Comparison of ENCODE assay signal across 1 cellular context in the genomic region with DNA sequence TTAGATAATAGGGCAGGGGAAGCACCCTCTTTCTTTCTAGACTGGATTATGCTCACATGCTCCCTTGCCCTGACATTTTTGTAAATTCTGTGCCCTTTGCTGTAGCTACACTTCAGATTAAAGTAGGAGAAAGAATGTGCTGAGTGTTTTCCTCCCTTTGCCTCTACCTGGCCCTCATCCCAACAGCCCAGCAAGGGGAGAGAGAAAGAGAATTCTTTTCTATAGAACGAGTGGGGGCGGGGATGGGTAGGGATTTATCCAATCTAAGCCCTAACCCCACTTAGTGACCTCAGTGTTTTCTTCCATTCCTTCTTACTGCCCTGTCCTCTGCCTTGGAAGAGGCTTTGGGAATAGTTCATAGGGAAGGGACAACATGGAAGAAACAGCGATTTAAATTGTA.
TF ChIP-seq lines count a peak whose summit lies in the region.

No MANE protein-coding gene starts in this region.

TF ChIP-seq in neural cell, 6 proteins besides CTCF, POLR2A, EP300 and RAD21:
- TF ChIP-seq, protein P1, sequence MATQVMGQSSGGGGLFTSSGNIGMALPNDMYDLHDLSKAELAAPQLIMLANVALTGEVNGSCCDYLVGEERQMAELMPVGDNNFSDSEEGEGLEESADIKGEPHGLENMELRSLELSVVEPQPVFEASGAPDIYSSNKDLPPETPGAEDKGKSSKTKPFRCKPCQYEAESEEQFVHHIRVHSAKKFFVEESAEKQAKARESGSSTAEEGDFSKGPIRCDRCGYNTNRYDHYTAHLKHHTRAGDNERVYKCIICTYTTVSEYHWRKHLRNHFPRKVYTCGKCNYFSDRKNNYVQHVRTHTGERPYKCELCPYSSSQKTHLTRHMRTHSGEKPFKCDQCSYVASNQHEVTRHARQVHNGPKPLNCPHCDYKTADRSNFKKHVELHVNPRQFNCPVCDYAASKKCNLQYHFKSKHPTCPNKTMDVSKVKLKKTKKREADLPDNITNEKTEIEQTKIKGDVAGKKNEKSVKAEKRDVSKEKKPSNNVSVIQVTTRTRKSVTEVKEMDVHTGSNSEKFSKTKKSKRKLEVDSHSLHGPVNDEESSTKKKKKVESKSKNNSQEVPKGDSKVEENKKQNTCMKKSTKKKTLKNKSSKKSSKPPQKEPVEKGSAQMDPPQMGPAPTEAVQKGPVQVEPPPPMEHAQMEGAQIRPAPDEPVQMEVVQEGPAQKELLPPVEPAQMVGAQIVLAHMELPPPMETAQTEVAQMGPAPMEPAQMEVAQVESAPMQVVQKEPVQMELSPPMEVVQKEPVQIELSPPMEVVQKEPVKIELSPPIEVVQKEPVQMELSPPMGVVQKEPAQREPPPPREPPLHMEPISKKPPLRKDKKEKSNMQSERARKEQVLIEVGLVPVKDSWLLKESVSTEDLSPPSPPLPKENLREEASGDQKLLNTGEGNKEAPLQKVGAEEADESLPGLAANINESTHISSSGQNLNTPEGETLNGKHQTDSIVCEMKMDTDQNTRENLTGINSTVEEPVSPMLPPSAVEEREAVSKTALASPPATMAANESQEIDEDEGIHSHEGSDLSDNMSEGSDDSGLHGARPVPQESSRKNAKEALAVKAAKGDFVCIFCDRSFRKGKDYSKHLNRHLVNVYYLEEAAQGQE (IDR thresholded peaks at IDR 0.05; ENCODE audit: borderline replicate concordance): no peak
- TF ChIP-seq SMC3 (conservative IDR thresholded peaks at IDR 0.05; ENCODE audit: poor library complexity) (no peak), TAF1 (IDR thresholded peaks at IDR 0.05; ENCODE audit: low read depth) (no peak), POLR2AphosphoS5 (IDR thresholded peaks at IDR 0.05) (no peak), MXI1 (conservative IDR thresholded peaks at IDR 0.05; ENCODE audit: poor library complexity, severe bottlenecking) (no peak), EZH2 (IDR thresholded peaks at IDR 0.05; ENCODE audit: borderline replicate concordance, insufficient read depth, low read length, poor library complexity, severe bottlenecking) (no peak)
